In the genomic region with DNA sequence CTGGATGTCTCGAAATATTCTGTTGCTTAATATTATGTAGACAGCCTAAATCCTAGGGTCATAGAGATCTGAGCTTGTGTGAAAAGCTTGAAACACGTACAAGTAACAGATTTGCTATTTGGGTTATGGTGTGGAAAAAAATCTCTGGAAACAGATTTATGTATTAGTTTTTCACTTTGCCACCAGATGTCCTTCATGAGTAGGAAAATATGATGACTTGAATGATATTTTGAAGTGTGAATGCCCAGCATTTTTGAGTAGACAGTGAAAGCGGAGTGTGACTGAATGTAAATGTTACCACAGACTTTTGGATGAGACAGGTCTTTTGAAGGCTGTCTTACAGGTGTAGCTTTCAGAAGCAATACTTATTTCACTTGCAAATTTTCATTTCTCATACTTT, we compare ENCODE assay signal across 8 cellular contexts. TPM values are rescaled to one million over a fixed set of nuclear protein-coding genes. Genes with fewer than 3 reads are reported as not detected.
DNase-seq lines count a peak whose midpoint lies in the region; ATAC-seq and TF ChIP-seq lines count a peak whose summit lies in the region.

No MANE protein-coding gene starts in this region.

- peak; percentile 32 for DNase-seq in NCI-H748 treated with DMSO at 0.1 percent for 48 hours (lab: John Stamatoyannopoulos, UW)
- peak; percentile 33 for DNase-seq in fibroblast of gingiva (ENCODE audit: low read depth)
- no peak for DNase-seq in activated CD4-positive, alpha-beta T cell treated with anti-CD3 and anti-CD28 coated beads for 36 hours

- peaks cover under 1% of the 10 kb centered on the region for H3K9me3 Mint-ChIP-seq in activated CD4-positive, alpha-beta T cell treated with anti-CD3 and anti-CD28 coated beads for 36 hours (ENCODE audit: low read depth)

- POLR2A ChIA-PET in activated CD4-positive, alpha-beta T cell treated with anti-CD3 and anti-CD28 coated beads for 36 hours (lab: Charles Lee): no interaction called here

- intact Hi-C loops in activated CD4-positive, alpha-beta T cell treated with anti-CD3 and anti-CD28 coated beads for 36 hours (cut with DNase I, micrococcal nuclease): loop anchor here in 1 of 2 experiments (5.0 kb wide), 1 partner anchor 501 kb away; no protein-coding TSS in a partner anchor

- no peak overlapping the region for H3K27ac Mint-ChIP-seq in activated CD4-positive, alpha-beta T cell treated with anti-CD3 and anti-CD28 coated beads for 36 hours

- no peak overlapping the region for H3K27ac ChIP-seq in 22Rv1

- peaks cover 34% of the 10 kb centered on the region for H3K27me3 Mint-ChIP-seq in activated CD4-positive, alpha-beta T cell treated with anti-CD3 and anti-CD28 coated beads for 36 hours

- H3K4me1 Mint-ChIP-seq in activated CD4-positive, alpha-beta T cell treated with anti-CD3 and anti-CD28 coated beads for 36 hours: peaks cover 6% of the 10 kb centered on the region

- no peak for ATAC-seq in HG02588 (IDR thresholded peaks at IDR 0.05; ENCODE audit: unreplicated experiment)
- no peak for ATAC-seq in HG03520 (IDR thresholded peaks at IDR 0.05; ENCODE audit: unreplicated experiment)
- ATAC-seq in activated CD4-positive, CD25-positive, alpha-beta regulatory T cell treated with anti-CD3 and anti-CD28 coated beads, Interleukin-2, amount 50 U/mL, for 24 hours: no peak
- no peak for ATAC-seq in activated CD4-positive, alpha-beta T cell treated with anti-CD3 and anti-CD28 coated beads for 36 hours

- H3K4me3 Mint-ChIP-seq in activated CD4-positive, alpha-beta T cell treated with anti-CD3 and anti-CD28 coated beads for 36 hours: no peak overlapping the region

- peak; percentile 49 for TF ChIP-seq CTCF in 22Rv1 (IDR thresholded peaks at IDR 0.05)
- TF ChIP-seq CTCF in GM12872 (IDR thresholded peaks at IDR 0.05; ENCODE audit: insufficient read depth, low read depth, low read length): peak; percentile 22; the same call in 1 of the 3 replicates

- H3K36me3 Mint-ChIP-seq in activated CD4-positive, alpha-beta T cell treated with anti-CD3 and anti-CD28 coated beads for 36 hours (ENCODE audit: low read depth): no peaks in the 10 kb centered on the region

- CTCF ChIA-PET in activated CD4-positive, alpha-beta T cell treated with anti-CD3 and anti-CD28 coated beads for 36 hours (lab: Charles Lee): interaction anchor here (0.8 to 3.4 kb wide), 4 partner anchors 9 to 132 kb away, joined by 3 to 16 read pairs (median 4); partner anchors contain the start of gene SNRNP48

RNA-seq across cellular contexts. Expression of gene BMP6, which starts 4.2 kb away (rescaled TPM):
- under 1 TPM; 0.14 to 0.27 TPM for total RNA-seq in activated CD4-positive, alpha-beta T cell treated with anti-CD3 and anti-CD28 coated beads for 36 hours
